In the genomic region with DNA sequence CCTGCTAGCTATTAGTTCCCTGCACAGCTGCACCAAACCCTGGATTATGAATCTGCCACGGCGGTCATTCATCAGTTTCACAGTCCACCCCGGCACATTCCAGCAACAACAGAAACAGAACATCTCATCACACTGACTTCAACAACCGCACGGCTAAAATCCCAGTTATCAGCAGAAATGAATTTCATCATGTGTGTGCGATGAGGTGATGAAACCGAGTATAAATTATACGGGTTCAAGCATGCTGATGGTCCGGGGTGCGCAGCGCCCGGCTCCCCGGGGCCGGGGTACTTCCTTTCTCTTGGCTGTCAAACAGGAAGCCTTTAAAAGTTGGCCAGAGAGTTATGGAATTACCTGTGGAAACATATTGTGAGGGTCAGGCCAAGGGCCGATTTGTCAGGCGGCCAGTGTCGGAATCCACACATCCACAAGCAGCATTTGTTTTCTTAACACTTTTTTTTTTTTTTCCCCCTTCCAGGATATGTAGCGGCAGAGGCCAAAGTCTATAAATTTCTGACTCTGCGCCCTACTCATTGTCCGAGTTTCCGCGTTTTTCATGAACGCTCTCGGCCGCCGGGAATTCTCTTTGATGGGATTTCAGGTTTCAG, we compare ENCODE assay signal across 20 cellular contexts.
DNase-seq lines count a peak whose midpoint lies in the region; ATAC-seq and TF ChIP-seq lines count a peak whose summit lies in the region.
"Had no signal": no experiment of that assay in that cellular context is flagged by ENCODE, and none has a peak within 500 bp of the region (broad histone marks: within the 10 kb centered on the region; RNA-seq: fewer than 3 reads in every experiment).

No MANE protein-coding gene starts in this region.

- no peak for DNase-seq in GM23338 (ENCODE audit: low spot score)
- no peak for DNase-seq in esophagus muscularis mucosa (ENCODE audit: extremely low spot score)
- DNase-seq in islet precursor cell = peak; percentile 25
- DNase-seq in psoas muscle = no peak
- DNase-seq in OCI-LY7 (ENCODE audit: low spot score) = no peak
- DNase-seq in caudate nucleus (lab: John Stamatoyannopoulos, UW) = no peak
- DNase-seq: activated CD4-positive, alpha-beta T cell treated with anti-CD3 and anti-CD28 coated beads, Interleukin-2, amount 50 U/mL, for 4 hours; activated effector memory CD4-positive, alpha-beta T cell treated with Interleukin-2 at 50 U/mL for 16 hours; DND-41; RPMI8226; stimulated activated CD4-positive, alpha-beta T cell treated with anti-CD3 and anti-CD28 coated beads, Interleukin-12 subunit alpha, Interleukin-12 subunit beta, amount 100 ng/mL, for 4 hours; stimulated activated naive CD8-positive, alpha-beta T cell treated with anti-CD3 and anti-CD28 coated beads, Interleukin-15, amount 100 ng/mL, for 72 hours; T-helper 9 cell had no signal

- H3K27me3 ChIP-seq in GM23338 (ENCODE audit: insufficient read depth) (no peaks in the 10 kb centered on the region), esophagus muscularis mucosa (peaks cover 0 to 43% (median 3%) of the 10 kb centered on the region in 4 donors), psoas muscle (ENCODE audit: insufficient read depth in 3 of 3, low read length in 2 of 3) (peaks cover 0 to 31% (median 7%) of the 10 kb centered on the region in 3 donors)

- no peaks in the 10 kb centered on the region for H3K36me3 ChIP-seq in GM23338 (ENCODE audit: insufficient read depth)
- no peaks in the 10 kb centered on the region for H3K36me3 ChIP-seq in esophagus muscularis mucosa
- no peaks in the 10 kb centered on the region for H3K36me3 ChIP-seq in psoas muscle (ENCODE audit: insufficient read depth in 1 of 2, low read depth in 1 of 2)
- no peaks in the 10 kb centered on the region for H3K36me3 ChIP-seq in OCI-LY7 (ENCODE audit: insufficient read depth, low read length)
- H3K36me3 ChIP-seq: BLaER1 treated with 17β-estradiol and CSF1 and Interleukin-3, amounts not matched to agents 10 nM and 100 nM; prostate gland had no signal

- 46% methylated on average over 26 of the region's 26 CpGs for WGBS in esophagus muscularis mucosa
- WGBS in psoas muscle, 3 donors = 26 to 29% (median 27%) methylated on average over 26 of the region's 26 CpGs

- H3K9me3 ChIP-seq in esophagus muscularis mucosa (no peaks in the 10 kb centered on the region), psoas muscle (no peaks in the 10 kb centered on the region), OCI-LY7 (ENCODE audit: low read length) (no peaks in the 10 kb centered on the region)
- H3K9me3 ChIP-seq: BLaER1 treated with 17β-estradiol and CSF1 and Interleukin-3, amounts not matched to agents 10 nM and 100 nM; prostate gland had no signal

- intact Hi-C loops in esophagus muscularis mucosa (cut with DNase I) = no loop called here
- intact Hi-C loops in psoas muscle (cut with DNase I) = no loop called here
- intact Hi-C loops in OCI-LY7 (cut with micrococcal nuclease; ENCODE audit: unreplicated experiment) = no loop called here

- H3K27ac Mint-ChIP-seq in GM23338 = no peak overlapping the region
- H3K27ac Mint-ChIP-seq: stimulated activated naive CD8-positive, alpha-beta T cell treated with anti-CD3 and anti-CD28 coated beads, Interleukin-15, amount 100 ng/mL, for 72 hours; WTC11 had no signal

- TF ChIP-seq CTCF in GM23338 (conservative IDR thresholded peaks at IDR 0.05; ENCODE audit: low read depth in 2 of 2) = no peak
- no peak for TF ChIP-seq CTCF in esophagus muscularis mucosa (IDR thresholded peaks at IDR 0.05)
- no peak for TF ChIP-seq CTCF in psoas muscle (IDR thresholded peaks at IDR 0.05)
- TF ChIP-seq CTCF in OCI-LY7 (conservative IDR thresholded peaks at IDR 0.05; ENCODE audit: low read length) = no peak

- H2AFZ ChIP-seq in GM23338 (peak overlapping the region; percentile 72; the same call in 1 of the 2 replicates), OCI-LY7 (ENCODE audit: low read length) (no peak overlapping the region)

- H3K9me3 Mint-ChIP-seq in GM23338 = no peaks in the 10 kb centered on the region
- H3K9me3 Mint-ChIP-seq: neural crest cell; stimulated activated naive CD8-positive, alpha-beta T cell treated with anti-CD3 and anti-CD28 coated beads, Interleukin-15, amount 100 ng/mL, for 72 hours; WTC11 had no signal

- H3K27me3 Mint-ChIP-seq in GM23338 (ENCODE audit: insufficient read depth, low read depth, poor library complexity) = peaks cover 4% of the 10 kb centered on the region
- H3K27me3 Mint-ChIP-seq: stimulated activated naive CD8-positive, alpha-beta T cell treated with anti-CD3 and anti-CD28 coated beads, Interleukin-15, amount 100 ng/mL, for 72 hours had no signal

- H3K9me2 ChIP-seq in GM23338 (ENCODE audit: insufficient read depth) (peaks cover 3% of the 10 kb centered on the region; the same call in 1 of the 2 replicates), OCI-LY7 (ENCODE audit: insufficient read depth, low read length) (no peaks in the 10 kb centered on the region)

- H3K4me1 ChIP-seq in GM23338 (ENCODE audit: insufficient read depth) (no peaks in the 10 kb centered on the region), esophagus muscularis mucosa (peaks cover 0 to 6% (median 2%) of the 10 kb centered on the region in 4 donors), psoas muscle (no peaks in the 10 kb centered on the region), OCI-LY7 (ENCODE audit: insufficient read depth, low read length, poor library complexity, severe bottlenecking) (no peaks in the 10 kb centered on the region)
- H3K4me1 ChIP-seq: prostate gland had no signal

- no peak for ATAC-seq in GM23338
- ATAC-seq in psoas muscle = peak in 2 of 4 donors; percentile 44 to 48
- no peak for ATAC-seq in HG03432 (IDR thresholded peaks at IDR 0.05; ENCODE audit: unreplicated experiment)
- ATAC-seq in GM21723 (IDR thresholded peaks at IDR 0.05; ENCODE audit: unreplicated experiment) = no peak
- ATAC-seq: K562; stimulated activated naive CD8-positive, alpha-beta T cell treated with anti-CD3 and anti-CD28 coated beads, Interleukin-15, amount 100 ng/mL, for 72 hours; WTC11 had no signal

- no peaks in the 10 kb centered on the region for H3K79me2 ChIP-seq in GM23338 (replicated peaks; ENCODE audit: insufficient read depth)
- no peaks in the 10 kb centered on the region for H3K79me2 ChIP-seq in OCI-LY7 (ENCODE audit: insufficient read depth, low read depth, low read length)

- POLR2A ChIA-PET in OCI-LY7 (lab: Charles Lee) = no interaction called here

- no peak overlapping the region for H3K4me3 Mint-ChIP-seq in GM23338
- H3K4me3 Mint-ChIP-seq: neural crest cell; stimulated activated naive CD8-positive, alpha-beta T cell treated with anti-CD3 and anti-CD28 coated beads, Interleukin-15, amount 100 ng/mL, for 72 hours; WTC11 had no signal

- CTCF ChIA-PET in OCI-LY7 (lab: Charles Lee; ENCODE audit: unreplicated experiment) = no interaction called here

- no peak for TF ChIP-seq POLR2A in esophagus muscularis mucosa (IDR thresholded peaks at IDR 0.05; ENCODE audit: low read depth)

- H3K4me1 Mint-ChIP-seq in GM23338 = peaks cover 12% of the 10 kb centered on the region; the same call in 2 of the 3 replicates

- H4K20me1 ChIP-seq in GM23338 (replicated peaks; ENCODE audit: insufficient read depth) (no peaks in the 10 kb centered on the region), OCI-LY7 (ENCODE audit: insufficient read depth, low read length) (no peaks in the 10 kb centered on the region)
- H4K20me1 ChIP-seq: BLaER1 treated with 17β-estradiol and CSF1 and Interleukin-3, amounts not matched to agents 10 nM and 100 nM had no signal

- no peaks in the 10 kb centered on the region for H3F3A ChIP-seq in GM23338 (replicated peaks; ENCODE audit: low read depth)

- no TSS peak for BruUV-seq in OCI-LY7 (replicated peaks; lab: Mats Ljungman, UMichigan)

- H3K4me3 ChIP-seq in GM23338 (no peak overlapping the region), esophagus muscularis mucosa (peak overlapping the region; percentile 7 to 31 (median 22)), psoas muscle (peak overlapping the region; percentile 50), OCI-LY7 (ENCODE audit: low read depth, low read length, poor library complexity, severe bottlenecking) (no peak overlapping the region)
- H3K4me3 ChIP-seq: BLaER1 treated with 17β-estradiol and CSF1 and Interleukin-3, amounts not matched to agents 10 nM and 100 nM; K562; prostate gland had no signal

- H3K4me2 ChIP-seq in GM23338 (no peak overlapping the region), OCI-LY7 (ENCODE audit: low read length) (no peak overlapping the region)
- H3K4me2 ChIP-seq: BLaER1 treated with 17β-estradiol and CSF1 and Interleukin-3, amounts not matched to agents 10 nM and 100 nM had no signal

- no peak overlapping the region for H3K27ac ChIP-seq in GM23338 (ENCODE audit: low read depth)
- H3K27ac ChIP-seq in esophagus muscularis mucosa (replicated peaks in 1 of 4) = peak overlapping the region in 1 of 4 donors; percentile 18
- H3K27ac ChIP-seq in psoas muscle = no peak overlapping the region
- H3K27ac ChIP-seq in OCI-LY7 (ENCODE audit: low read depth, low read length, poor library complexity, severe bottlenecking) = no peak overlapping the region
- H3K27ac ChIP-seq in caudate nucleus (ENCODE audit: low read depth, low read length) = no peak overlapping the region
- H3K27ac ChIP-seq: BLaER1 treated with 17β-estradiol and CSF1 and Interleukin-3, amounts not matched to agents 10 nM and 100 nM; prostate gland had no signal

- TF ChIP-seq EP300 in esophagus muscularis mucosa (IDR thresholded peaks at IDR 0.05) = no peak

- H3K36me3 Mint-ChIP-seq in GM23338 (ENCODE audit: low read depth) = no peaks in the 10 kb centered on the region
- H3K36me3 Mint-ChIP-seq: WTC11 had no signal

TF ChIP-seq in GM23338, 12 proteins besides CTCF, POLR2A, EP300 and RAD21 (continues in another document):
- no peak for TF ChIP-seq NANOG (IDR thresholded peaks at IDR 0.05; ENCODE audit: borderline replicate concordance)

Comparison
In these comparisons a context has a peak if more than half of its experiments do, and no peak if none do; other contexts are left out.
1. H3K4me3 ChIP-seq: peak in esophagus muscularis mucosa (4 of 4) and psoas muscle (single experiment); none in GM23338 (single experiment) and OCI-LY7 (single experiment).